Comparison of ENCODE assay signal across 23 cellular contexts in genomic region chr4:69738872-69739271, GRCh38. TPM values are rescaled to one million over a fixed set of nuclear protein-coding genes. Genes with fewer than 3 reads are reported as not detected.
A peak's percentile ranks its signal among the peaks of the same experiment; 100 is the strongest.
DNase-seq lines count a peak whose midpoint lies in the region; ATAC-seq and TF ChIP-seq lines count a peak whose summit lies in the region.
"Had no signal": no experiment of that assay in that cellular context is flagged by ENCODE, and none has a peak within 500 bp of the region (broad histone marks: within the 10 kb centered on the region; RNA-seq: fewer than 3 reads in every experiment).

No MANE protein-coding gene starts in this region.

- H3K9ac ChIP-seq in mammary epithelial cell (ENCODE audit: insufficient read depth, low read length): no peak overlapping the region
- H3K9ac ChIP-seq: BLaER1 treated with 17β-estradiol and CSF1 and Interleukin-3, amounts not matched to agents 10 nM and 100 nM; GM23248 had no signal

- H4K20me1 ChIP-seq in mammary epithelial cell (ENCODE audit: insufficient read depth, low read length): no peaks in the 10 kb centered on the region
- H4K20me1 ChIP-seq: BLaER1 treated with 17β-estradiol and CSF1 and Interleukin-3, amounts not matched to agents 10 nM and 100 nM had no signal

- no peak for TF ChIP-seq POLR2A in right lobe of liver (IDR thresholded peaks at IDR 0.05)

- intact Hi-C loops in MCF 10A (cut with micrococcal nuclease): no loop called here
- intact Hi-C loops in mammary epithelial cell (cut with micrococcal nuclease): no loop called here
- intact Hi-C loops in right lobe of liver (cut with DNase I): no loop called here

- no peaks in the 10 kb centered on the region for H3K79me2 ChIP-seq in mammary epithelial cell (ENCODE audit: insufficient read depth, low read length)

- in situ Hi-C loops in mammary epithelial cell (cut with MboI; ENCODE audit: low sequenced_read_pairs in 2 of 2): no loop called here

- no peak overlapping the region for H3K4me3 Mint-ChIP-seq in MCF 10A (ENCODE audit: unreplicated experiment)
- H3K4me3 Mint-ChIP-seq: CD14-positive monocyte; CD4-positive, alpha-beta T cell had no signal

- H3K27ac ChIP-seq in mammary epithelial cell (ENCODE audit: insufficient read depth, low read depth, low read length): no peak overlapping the region
- H3K27ac ChIP-seq in right lobe of liver: peak overlapping the region in 2 of 3 donors; percentile 69 to 70
- H3K27ac ChIP-seq: A549; BLaER1 treated with 17β-estradiol and CSF1 and Interleukin-3, amounts not matched to agents 10 nM and 100 nM; GM23248 had no signal

- peaks cover 8% of the 10 kb centered on the region for H3K9me3 Mint-ChIP-seq in MCF 10A (ENCODE audit: unreplicated experiment)

- H3K4me1 ChIP-seq in mammary epithelial cell (ENCODE audit: insufficient read depth, low read length): no peaks in the 10 kb centered on the region
- H3K4me1 ChIP-seq in right lobe of liver: peaks cover 0 to 18% (median 4%) of the 10 kb centered on the region in 4 donors
- H3K4me1 ChIP-seq: A549, BE2C had no signal

- ATAC-seq in left lobe of liver: peak; percentile 89
- ATAC-seq in right lobe of liver: peak; percentile 82 to 97 (median 94)
- ATAC-seq: A549 had no signal

- no peaks in the 10 kb centered on the region for H3K36me3 Mint-ChIP-seq in MCF 10A (ENCODE audit: insufficient read depth, unreplicated experiment)

- H3K27me3 ChIP-seq in mammary epithelial cell (ENCODE audit: insufficient read depth, low read length) (no peaks in the 10 kb centered on the region), right lobe of liver (no peaks in the 10 kb centered on the region)
- H3K27me3 ChIP-seq: BE2C; BLaER1 treated with 17β-estradiol and CSF1 and Interleukin-3, amounts not matched to agents 10 nM and 100 nM had no signal

- peaks cover 8% of the 10 kb centered on the region for H3K4me1 Mint-ChIP-seq in MCF 10A (ENCODE audit: insufficient read depth, unreplicated experiment)

- WGBS in mammary epithelial cell (ENCODE audit: low coverage, missing lambda C conversion rate): 0% methylated on average over 1 of the region's 1 CpG
- 0% methylated on average over 1 of the region's 1 CpG for WGBS in right lobe of liver (ENCODE audit: insufficient coverage, low coverage, low lambda C conversion rate, missing lambda C conversion rate)

- H3K27ac Mint-ChIP-seq in MCF 10A (ENCODE audit: low read depth, unreplicated experiment): no peak overlapping the region
- H3K27ac Mint-ChIP-seq: CD4-positive, alpha-beta T cell had no signal

- no TSS peak for BruUV-seq in MCF 10A (replicated peaks; lab: Mats Ljungman, UMichigan)
- BruUV-seq in mammary epithelial cell (replicated peaks; lab: Mats Ljungman, UMichigan): no TSS peak

- POLR2A ChIA-PET in MCF 10A (lab: Yijun Ruan, JAX): no interaction called here

- CTCF ChIA-PET in MCF 10A (lab: Yijun Ruan, JAX): no interaction called here
- CTCF ChIA-PET in mammary epithelial cell (lab: Charles Lee; ENCODE audit: low non-redundant PET): no interaction called here

- H2AFZ ChIP-seq in mammary epithelial cell (ENCODE audit: low read depth, low read length): no peak overlapping the region
- H2AFZ ChIP-seq: GM23248 had no signal

- H3K4me3 ChIP-seq in mammary epithelial cell (replicated peaks in 1 of 3; ENCODE audit: insufficient read depth in 1 of 3, low read depth in 2 of 3, low read length in 3 of 3) (no peak overlapping the region), right lobe of liver (no peak overlapping the region)
- H3K4me3 ChIP-seq: A549; BLaER1 treated with 17β-estradiol and CSF1 and Interleukin-3, amounts not matched to agents 10 nM and 100 nM; GM23248 had no signal

- no peak for TF ChIP-seq CTCF in MCF 10A (IDR thresholded peaks at IDR 0.05; ENCODE audit: unreplicated experiment)
- TF ChIP-seq CTCF in mammary epithelial cell (conservative IDR thresholded peaks at IDR 0.05 in 1 of 2, IDR thresholded peaks at IDR 0.05 in 1 of 2; ENCODE audit: extremely low read depth in 1 of 2, insufficient read depth in 1 of 2, low read depth in 1 of 2, low read length in 2 of 2): no peak
- TF ChIP-seq CTCF in right lobe of liver (IDR thresholded peaks at IDR 0.05): no peak

- no peak overlapping the region for H3K4me2 ChIP-seq in mammary epithelial cell (ENCODE audit: insufficient read depth, low read depth, low read length)
- H3K4me2 ChIP-seq: A549; BLaER1 treated with 17β-estradiol and CSF1 and Interleukin-3, amounts not matched to agents 10 nM and 100 nM had no signal

- H3K9me3 ChIP-seq in mammary epithelial cell (replicated peaks; ENCODE audit: insufficient read depth, low read length): no peaks in the 10 kb centered on the region
- H3K9me3 ChIP-seq in right lobe of liver: no peaks in the 10 kb centered on the region
- H3K9me3 ChIP-seq: A549, BE2C had no signal

- dilution Hi-C loops in mammary epithelial cell (cut with HindIII; ENCODE audit: low sequenced_read_pairs): no loop called here

- peak; percentile 5 for DNase-seq in MCF 10A (ENCODE audit: unreplicated experiment)
- no peak for DNase-seq in mammary epithelial cell
- no peak for DNase-seq in left lobe of liver (ENCODE audit: low spot score)
- DNase-seq in right lobe of liver: peak in 2 of 3 donors; percentile 65 to 77
- no peak for DNase-seq in NCI-H2171 (lab: John Stamatoyannopoulos, UW)
- no peak for DNase-seq in UCSD-AML1 (lab: John Stamatoyannopoulos, UW; ENCODE audit: unreplicated experiment)
- DNase-seq in NCI-H1694 (lab: John Stamatoyannopoulos, UW): no peak
- DNase-seq: 8988T; ACHN; AML-193; BE2C; Calu3; CD4-positive, alpha-beta T cell; COR-L47; DMS53; DND-41; GM23248; H7; HCEC 1CT had no signal

- H3K27me3 Mint-ChIP-seq in MCF 10A (ENCODE audit: insufficient read depth, unreplicated experiment): no peaks in the 10 kb centered on the region
- H3K27me3 Mint-ChIP-seq: CD4-positive, alpha-beta T cell had no signal

- H3K36me3 ChIP-seq in mammary epithelial cell (ENCODE audit: insufficient read depth, low read length): no peaks in the 10 kb centered on the region
- H3K36me3 ChIP-seq in right lobe of liver: no peaks in the 10 kb centered on the region
- H3K36me3 ChIP-seq: BE2C had no signal

RNA-seq across cellular contexts. Expression of gene SULT1B1, which starts 21.5 kb away (rescaled TPM):
- total RNA-seq in MCF 10A (2022): 0.20 and 0.21 TPM in 2 replicates
- total RNA-seq in mammary epithelial cell: under 1 TPM; under 0.01 to 0.21 TPM
- 0.19 TPM for polyA plus RNA-seq in mammary epithelial cell
- not detected for polyA minus RNA-seq in mammary epithelial cell
- 31.0 TPM for total RNA-seq in left lobe of liver
- total RNA-seq in right lobe of liver: 10 to 100 TPM in 5 of 6 experiments, 1 to 10 TPM in 1; 10.0 to 66.3 (median 31.4) TPM
- total RNA-seq: H1, H7 had no signal
- polyA plus RNA-seq: H1 had no signal

Comparison
In these comparisons a context has a peak if more than half of its experiments do, and no peak if none do; other contexts are left out.
1. DNase-seq: peak in MCF 10A (single experiment) and right lobe of liver (2 of 3); none in mammary epithelial cell (single experiment), left lobe of liver (single experiment), NCI-H2171 (single experiment), UCSD-AML1 (single experiment) and NCI-H1694 (single experiment).